Comparison of ENCODE assay signal across 23 cellular contexts in genomic region chr14:73879027-73879426, GRCh38.
"Had no signal": no experiment of that assay in that cellular context is flagged by ENCODE, and none has a peak within 500 bp of the region (broad histone marks: within the 10 kb centered on the region; RNA-seq: fewer than 3 reads in every experiment).

No MANE protein-coding gene starts in this region.

- H3K4me1 ChIP-seq: esophagus muscularis mucosa, lower lobe of right lung, stomach had no signal

- ATAC-seq: activated CD8-positive, alpha-beta memory T cell treated with anti-CD3 and anti-CD28 coated beads, Interleukin-2, amount 10 ng/mL, durations not matched to agents 7 days and 5 days; body of pancreas; natural killer cell treated with Interleukin-12 subunit alpha and Interleukin-12 subunit beta and Interleukin-15 and Interleukin-18, amount 100 ng/mL, for 72 hours; sciatic nerve; stimulated activated effector memory CD8-positive, alpha-beta T cell treated with anti-CD3 and anti-CD28 coated beads, Interleukin-12 subunit alpha, Interleukin-12 subunit beta, amount 100 ng/mL, for 72 hours had no signal

- H3K27ac ChIP-seq: body of pancreas, coronary artery, esophagus muscularis mucosa, lower lobe of right lung, stomach had no signal

- H3K36me3 ChIP-seq: lower lobe of right lung had no signal

- H3K9me3 ChIP-seq: body of pancreas, esophagus muscularis mucosa, lower lobe of right lung, stomach had no signal

- FAIRE-seq: endothelial cell of umbilical vein, frontal cortex, keratinocyte had no signal

- H3K27me3 ChIP-seq: body of pancreas, esophagus muscularis mucosa, stomach had no signal

- H3K4me3 ChIP-seq: body of pancreas, coronary artery, esophagus muscularis mucosa, lower lobe of right lung, smooth muscle cell, stomach had no signal

- DNase-seq: activated B cell treated with CpG ODN at 0.5 μM for 24 hours; activated CD4-positive, alpha-beta memory T cell treated with anti-CD3 and anti-CD28 coated beads, Interleukin-2, amount 10 ng/mL, durations not matched to agents 7 days and 5 days; activated CD4-positive, alpha-beta T cell treated with anti-CD3 and anti-CD28 coated beads for 48 hours; activated CD8-positive, alpha-beta memory T cell treated with anti-CD3 and anti-CD28 coated beads, Interleukin-2, amount 10 ng/mL, durations not matched to agents 7 days and 5 days; activated naive CD8-positive, alpha-beta T cell treated with anti-CD3 and anti-CD28 coated beads for 36 hours; amygdala; body of pancreas; caudate nucleus; effector CD8-positive, alpha-beta T cell; hypothalamus; lower lobe of right lung; stimulated activated CD4-positive, alpha-beta T cell treated with anti-CD3 and anti-CD28 coated beads, Interleukin-4, amount 100 ng/mL, for 1 hour; stomach; trophoblast cell had no signal

- H3K4me2 ChIP-seq: smooth muscle cell had no signal
